ENCODE assay signal across 1 cellular context in the genomic region with DNA sequence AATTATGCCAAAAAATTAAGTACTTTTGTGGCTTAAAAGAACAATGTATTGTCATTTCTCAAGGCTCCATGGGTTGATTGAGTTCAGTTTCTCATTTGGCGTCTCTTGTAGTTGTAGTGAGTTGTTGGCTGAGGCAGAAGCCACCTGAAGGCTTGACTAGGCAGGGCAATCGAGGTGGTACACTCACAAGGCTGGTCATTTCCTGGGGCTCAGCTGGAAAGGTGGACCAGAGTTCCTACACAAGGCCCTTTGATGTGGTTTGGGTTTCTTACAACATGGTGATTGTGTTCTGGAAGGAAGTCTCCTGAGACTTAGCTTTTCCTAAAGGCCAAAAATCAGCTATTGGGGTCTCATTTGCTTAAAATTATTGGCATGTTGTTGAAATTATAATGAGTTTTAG.
TF ChIP-seq lines count a peak whose summit lies in the region.

No MANE protein-coding gene starts in this region.

TF ChIP-seq in H1, 55 proteins besides CTCF, POLR2A, EP300 and RAD21 (continued from another document):
- no peak for TF ChIP-seq CEBPB (IDR thresholded peaks at IDR 0.05; ENCODE audit: low read depth, low read length)
- TF ChIP-seq GABPA (IDR thresholded peaks at IDR 0.05; ENCODE audit: borderline replicate concordance, insufficient read depth, low read length) = no peak
- TF ChIP-seq JUND (IDR thresholded peaks at IDR 0.05; ENCODE audit: low read length) = no peak
TF ChIP-seq in H1: peak in this region for 0.
